ENCODE assay signal across 21 cellular contexts in the genomic region with DNA sequence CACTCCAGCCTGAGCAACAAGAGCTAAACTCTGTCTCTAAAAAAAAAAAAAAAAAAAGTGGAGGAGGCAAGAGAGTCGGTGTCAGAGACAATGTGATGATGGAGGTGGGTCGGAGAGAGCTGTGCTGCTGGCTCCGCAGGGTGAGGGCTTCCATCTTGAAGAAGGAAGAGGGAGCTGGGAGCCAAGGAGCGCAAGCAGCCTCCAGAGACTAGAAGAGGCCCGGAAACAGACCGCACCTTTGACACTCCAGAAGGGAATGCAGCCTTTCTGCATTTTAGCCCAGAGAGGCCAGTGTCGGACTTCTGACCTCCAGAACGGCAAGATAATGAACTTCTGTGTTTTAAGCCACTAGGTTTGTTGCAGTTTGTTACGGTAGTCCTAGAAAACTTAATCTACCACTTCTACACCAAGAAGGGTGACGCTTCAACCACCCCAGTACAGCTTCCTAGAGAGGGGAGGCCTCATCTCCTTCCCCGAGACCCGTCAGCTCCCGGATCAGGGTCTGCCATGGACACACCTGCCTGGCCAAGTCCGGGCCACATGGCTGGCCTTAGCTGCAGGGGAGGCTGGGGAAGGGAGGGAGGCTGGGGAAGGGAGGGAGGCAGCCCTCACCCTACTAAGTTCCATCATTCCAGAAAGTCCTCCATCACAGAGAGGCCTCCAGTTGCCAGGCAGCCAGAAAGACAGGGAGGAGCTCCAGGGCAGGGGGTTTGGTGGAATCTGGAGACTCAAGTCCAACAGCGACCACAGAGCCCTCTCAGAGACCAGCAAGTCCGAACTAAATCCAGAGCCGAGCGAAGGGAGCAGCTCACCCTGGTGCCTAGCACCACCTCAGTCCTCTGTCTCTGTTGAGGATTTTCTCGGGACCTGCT. TPM values are rescaled to one million over a fixed set of nuclear protein-coding genes. Genes with fewer than 3 reads are reported as not detected.
DNase-seq lines count a peak whose midpoint lies in the region; ATAC-seq and TF ChIP-seq lines count a peak whose summit lies in the region.
"Had no signal": no experiment of that assay in that cellular context is flagged by ENCODE, and none has a peak within 500 bp of the region (broad histone marks: within the 10 kb centered on the region; RNA-seq: fewer than 3 reads in every experiment).

No MANE protein-coding gene starts in this region.

- POLR2A ChIA-PET in Caco-2 (lab: Charles Lee), result no interaction called here

- no peaks in the 10 kb centered on the region for H3K36me3 Mint-ChIP-seq in activated CD8-positive, alpha-beta memory T cell treated with anti-CD3 and anti-CD28 coated beads, Interleukin-2, amount 10 ng/mL, durations not matched to agents 7 days and 5 days
- H3K36me3 Mint-ChIP-seq in Caco-2 (ENCODE audit: insufficient read depth, unreplicated experiment), result no peaks in the 10 kb centered on the region
- H3K36me3 Mint-ChIP-seq: activated naive CD8-positive, alpha-beta T cell treated with anti-CD3 and anti-CD28 coated beads for 36 hours had no signal

- H3K27me3 ChIP-seq in Caco-2 (replicated peaks; ENCODE audit: control insufficient read depth, insufficient read depth, low read length), result no peaks in the 10 kb centered on the region

- ATAC-seq in activated CD8-positive, alpha-beta memory T cell treated with anti-CD3 and anti-CD28 coated beads, Interleukin-2, amount 10 ng/mL, durations not matched to agents 7 days and 5 days, result no peak
- no peak for ATAC-seq in activated CD4-positive, CD25-positive, alpha-beta regulatory T cell treated with anti-CD3 and anti-CD28 coated beads, Interleukin-2, amount 50 U/mL, for 24 hours

- H3K4me1 Mint-ChIP-seq in activated CD8-positive, alpha-beta memory T cell treated with anti-CD3 and anti-CD28 coated beads, Interleukin-2, amount 10 ng/mL, durations not matched to agents 7 days and 5 days, result no peaks in the 10 kb centered on the region
- H3K4me1 Mint-ChIP-seq in Caco-2 (ENCODE audit: low read depth, unreplicated experiment), result peaks cover 28% of the 10 kb centered on the region
- H3K4me1 Mint-ChIP-seq: activated naive CD8-positive, alpha-beta T cell treated with anti-CD3 and anti-CD28 coated beads for 36 hours had no signal

- no peak overlapping the region for H3K27ac Mint-ChIP-seq in activated CD8-positive, alpha-beta memory T cell treated with anti-CD3 and anti-CD28 coated beads, Interleukin-2, amount 10 ng/mL, durations not matched to agents 7 days and 5 days
- H3K27ac Mint-ChIP-seq in Caco-2 (ENCODE audit: unreplicated experiment), result peak overlapping the region; percentile 85
- H3K27ac Mint-ChIP-seq: activated naive CD8-positive, alpha-beta T cell treated with anti-CD3 and anti-CD28 coated beads for 36 hours had no signal

- DNase-seq in activated CD8-positive, alpha-beta memory T cell treated with anti-CD3 and anti-CD28 coated beads, Interleukin-2, amount 50 U/mL, for 4 hours, result peak; percentile 5
- no peak for DNase-seq in activated CD8-positive, alpha-beta memory T cell treated with anti-CD3 and anti-CD28 coated beads, Interleukin-2, amount 10 ng/mL, durations not matched to agents 7 days and 5 days
- peak; percentile 45 to 77 for DNase-seq in Caco-2
- DNase-seq in head of caudate nucleus, result peak in 31 of 42 donors; percentile 2 to 59 (median 16)
- peak; percentile 1 for DNase-seq in retina
- no peak for DNase-seq in NAMALWA (ENCODE audit: low spot score)
- no peak for DNase-seq in NCI-H1436 treated with DMSO at 0.1 percent for 48 hours (lab: John Stamatoyannopoulos, UW)
- DNase-seq: activated naive CD8-positive, alpha-beta T cell treated with anti-CD3 and anti-CD28 coated beads for 36 hours; DMS79; effector CD4-positive, alpha-beta T cell; midbrain; NCI-H187; NCI-H446; stimulated activated CD4-positive, alpha-beta T cell treated with anti-CD3 and anti-CD28 coated beads, Interleukin-4, amount 100 ng/mL, for 1 hour; T-helper 1 cell had no signal

- TF ChIP-seq CTCF in Caco-2 (IDR thresholded peaks at IDR 0.05; ENCODE audit: insufficient read depth in 1 of 2, low read depth in 1 of 2, low read length in 1 of 2, severe bottlenecking in 1 of 2, unreplicated experiment in 1 of 2), result no peak

- peaks cover 53% of the 10 kb centered on the region for H3K4me1 ChIP-seq in Caco-2

- peaks cover 3% of the 10 kb centered on the region for H3K27me3 Mint-ChIP-seq in activated CD8-positive, alpha-beta memory T cell treated with anti-CD3 and anti-CD28 coated beads, Interleukin-2, amount 10 ng/mL, durations not matched to agents 7 days and 5 days
- no peaks in the 10 kb centered on the region for H3K27me3 Mint-ChIP-seq in Caco-2 (ENCODE audit: insufficient read depth, unreplicated experiment)

- H3K9me3 ChIP-seq in Caco-2, result no peaks in the 10 kb centered on the region
- H3K9me3 ChIP-seq: neutrophil, thoracic aorta had no signal

- H3K9me3 Mint-ChIP-seq in activated CD8-positive, alpha-beta memory T cell treated with anti-CD3 and anti-CD28 coated beads, Interleukin-2, amount 10 ng/mL, durations not matched to agents 7 days and 5 days (ENCODE audit: low read depth), result peaks cover 7% of the 10 kb centered on the region
- no peaks in the 10 kb centered on the region for H3K9me3 Mint-ChIP-seq in Caco-2 (ENCODE audit: unreplicated experiment)

- H3K4me3 ChIP-seq in Caco-2 (ENCODE audit: low read depth, low read length), result no peak overlapping the region
- H3K4me3 ChIP-seq: thoracic aorta had no signal

- no TSS peak for BruUV-seq in Caco-2 (replicated peaks; lab: Mats Ljungman, UMichigan)

- H3K4me3 Mint-ChIP-seq in activated CD8-positive, alpha-beta memory T cell treated with anti-CD3 and anti-CD28 coated beads, Interleukin-2, amount 10 ng/mL, durations not matched to agents 7 days and 5 days, result no peak overlapping the region
- no peak overlapping the region for H3K4me3 Mint-ChIP-seq in Caco-2 (ENCODE audit: unreplicated experiment)
- H3K4me3 Mint-ChIP-seq: activated naive CD8-positive, alpha-beta T cell treated with anti-CD3 and anti-CD28 coated beads for 36 hours had no signal

- intact Hi-C loops in Caco-2 (cut with micrococcal nuclease; ENCODE audit: unreplicated experiment), result loop anchor here (10.0 kb wide), 1 partner anchor 81 kb away; no protein-coding TSS in a partner anchor
- intact Hi-C loops in head of caudate nucleus (cut with DNase I), result no loop called here

- CTCF ChIA-PET in activated CD8-positive, alpha-beta memory T cell treated with anti-CD3 and anti-CD28 coated beads, Interleukin-2, amount 10 ng/mL, durations not matched to agents 7 days and 5 days (lab: Charles Lee), result no interaction called here
- CTCF ChIA-PET in Caco-2 (lab: Charles Lee), result interaction anchor here (0.6 to 1.7 kb wide), 3 partner anchors 34 to 526 kb away, joined by 3 to 6 read pairs (median 4); no protein-coding TSS in a partner anchor

- H3K36me3 ChIP-seq in Caco-2 (ENCODE audit: control insufficient read depth, insufficient read depth, low read length), result no peaks in the 10 kb centered on the region
- H3K36me3 ChIP-seq: neutrophil, thoracic aorta had no signal

RNA-seq across cellular contexts. Expression of a gene that starts 13.2 kb away (rescaled TPM):
- total RNA-seq in activated CD8-positive, alpha-beta memory T cell treated with anti-CD3 and anti-CD28 coated beads, Interleukin-2, amount 10 ng/mL, durations not matched to agents 7 days and 5 days, result not detected
- total RNA-seq in Caco-2 (2022), result 1.1 and 2.0 TPM in 2 replicates
- total RNA-seq: activated CD8-positive, alpha-beta memory T cell treated with anti-CD3 and anti-CD28 coated beads for 36 hours; activated naive CD8-positive, alpha-beta T cell treated with anti-CD3 and anti-CD28 coated beads for 36 hours; fibroblast of lung; MCF 10A; thoracic aorta had no signal

Comparison
In these comparisons a context has a peak if more than half of its experiments do, and no peak if none do; other contexts are left out.
1. DNase-seq: peak in activated CD8-positive, alpha-beta memory T cell treated with anti-CD3 and anti-CD28 coated beads, Interleukin-2, amount 50 U/mL, for 4 hours (single experiment), Caco-2 (2 of 2), head of caudate nucleus (31 of 42) and retina (single experiment); none in activated CD8-positive, alpha-beta memory T cell treated with anti-CD3 and anti-CD28 coated beads, Interleukin-2, amount 10 ng/mL, durations not matched to agents 7 days and 5 days (single experiment), NAMALWA (single experiment) and NCI-H1436 treated with DMSO at 0.1 percent for 48 hours (single experiment).